ENCODE assay signal across 14 cellular contexts in the genomic region with DNA sequence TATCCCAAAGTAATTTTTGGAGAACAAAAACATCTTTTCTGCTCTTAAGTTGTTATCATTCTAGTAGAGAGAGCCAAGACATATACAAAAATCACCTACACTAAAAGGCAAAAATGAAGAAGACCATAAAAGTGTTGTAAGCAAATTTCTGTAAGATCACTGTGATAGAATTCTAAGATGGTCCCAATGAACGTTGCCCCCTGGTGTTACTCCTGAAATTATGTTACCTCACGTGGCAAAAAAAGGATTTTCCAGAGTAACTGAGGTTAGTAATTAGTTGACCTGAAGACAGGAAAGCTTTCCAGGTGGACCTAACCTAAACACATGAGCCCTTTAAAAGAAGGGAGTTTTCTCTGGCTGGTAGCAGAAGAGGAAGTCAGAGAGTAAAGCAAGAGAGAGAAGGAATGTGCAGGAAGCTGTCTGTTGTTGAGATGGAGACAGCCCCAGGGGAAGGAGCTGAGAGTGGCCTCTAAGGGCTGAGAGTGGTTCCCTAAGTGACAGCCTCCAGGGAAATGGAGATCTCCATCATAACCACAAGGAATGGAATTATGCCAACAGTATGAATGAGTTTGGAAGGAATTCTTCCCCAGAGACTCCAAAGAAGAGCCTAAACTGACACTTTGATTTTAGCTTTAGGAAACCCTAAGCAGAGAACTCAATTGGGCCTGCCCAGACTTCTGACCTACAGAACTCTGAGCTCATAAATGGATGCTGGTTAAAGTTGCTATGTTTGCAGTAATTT.
DNase-seq lines count a peak whose midpoint lies in the region; ATAC-seq and TF ChIP-seq lines count a peak whose summit lies in the region.
"Had no signal": no experiment of that assay in that cellular context is flagged by ENCODE, and none has a peak within 500 bp of the region (broad histone marks: within the 10 kb centered on the region; RNA-seq: fewer than 3 reads in every experiment).

No MANE protein-coding gene starts in this region.

- H3K9me3 Mint-ChIP-seq in WTC11, result peaks cover 13% of the 10 kb centered on the region

- no peaks in the 10 kb centered on the region for H3K36me3 ChIP-seq in H7 (replicated peaks; ENCODE audit: control insufficient read depth, insufficient read depth, low read length)

- no peaks in the 10 kb centered on the region for H3K27me3 ChIP-seq in H7 (ENCODE audit: control insufficient read depth, insufficient read depth, low read length)
- H3K27me3 ChIP-seq: testis had no signal

- H3K4me3 ChIP-seq in AG09309 (ENCODE audit: control insufficient read depth, low read depth, low read length), result no peak overlapping the region
- no peak overlapping the region for H3K4me3 ChIP-seq in H7 (ENCODE audit: insufficient read depth, low read depth, low read length)
- H3K4me3 ChIP-seq: testis had no signal

- no peak overlapping the region for H3K27ac Mint-ChIP-seq in WTC11
- H3K27ac Mint-ChIP-seq: activated T-cell treated with anti-CD3 and anti-CD28 coated beads, Interleukin-2, amount 50 U/mL, for 72 hours; T-cell had no signal

- no peak for TF ChIP-seq CTCF in AG09309 (IDR thresholded peaks at IDR 0.05; ENCODE audit: control insufficient read depth, insufficient read depth, low read depth, low read length, missing control alignments)
- TF ChIP-seq CTCF in WTC11 (IDR thresholded peaks at IDR 0.05), result 0 out of 2 replicates have a peak, but pooled peaks have one; percentile 15

- POLR2A ChIA-PET in WTC11 (lab: Charles Lee), result interaction anchor here (0.7 kb wide), 1 partner anchor 18 kb away, joined by 3 read pairs; no protein-coding TSS in a partner anchor

- H3K36me3 Mint-ChIP-seq in WTC11, result peaks cover 11% of the 10 kb centered on the region
- H3K36me3 Mint-ChIP-seq: T-cell had no signal

- DNase-seq in AG09309 (ENCODE audit: low read depth) (peak; percentile 76), HCEC 1CT (peak; percentile 60), WTC11 (ENCODE audit: low spot score) (no peak), islet precursor cell (peak; percentile 89), H7 (no peak)
- DNase-seq in stimulated activated CD8-positive, alpha-beta memory T cell treated with anti-CD3 and anti-CD28 coated beads, Interleukin-4, amount 100 ng/mL, for 48 hours, result no peak
- DNase-seq: activated T-cell treated with anti-CD3 and anti-CD28 coated beads, Interleukin-2, amount 50 U/mL, for 72 hours; DMS53; erythroblast; NCI-H1105 treated with DMSO at 0.1 percent for 48 hours; T-cell; testis had no signal

- no peak overlapping the region for H3K4me3 Mint-ChIP-seq in WTC11
- H3K4me3 Mint-ChIP-seq: activated T-cell treated with anti-CD3 and anti-CD28 coated beads, Interleukin-2, amount 50 U/mL, for 72 hours; T-cell had no signal

- peaks cover 16% of the 10 kb centered on the region for H3K4me1 Mint-ChIP-seq in WTC11
- H3K4me1 Mint-ChIP-seq: T-cell had no signal

- CTCF ChIA-PET in WTC11 (lab: Charles Lee), result interaction anchor here (0.7 to 1.5 kb wide), 16 partner anchors 10 to 649 kb away, joined by 3 to 7 read pairs (median 4); no protein-coding TSS in a partner anchor

- H3K27me3 Mint-ChIP-seq in WTC11 (ENCODE audit: low read depth), result no peaks in the 10 kb centered on the region
- H3K27me3 Mint-ChIP-seq: T-cell had no signal

- peak; percentile 36; the same call in 1 of the 2 replicates for ATAC-seq in WTC11
- no peak for ATAC-seq in HG03139 (IDR thresholded peaks at IDR 0.05; ENCODE audit: unreplicated experiment)
- ATAC-seq in GM21367 (IDR thresholded peaks at IDR 0.05; ENCODE audit: unreplicated experiment), result no peak
- ATAC-seq: activated T-cell treated with anti-CD3 and anti-CD28 coated beads, Interleukin-2, amount 50 U/mL, for 72 hours; T-cell had no signal

TF ChIP-seq in WTC11, 78 proteins besides CTCF, POLR2A, EP300 and RAD21:
- TF ChIP-seq HMGA2 (CRISPR knock-in tag; IDR thresholded peaks at IDR 0.05), result no peak
- TF ChIP-seq, protein P1, sequence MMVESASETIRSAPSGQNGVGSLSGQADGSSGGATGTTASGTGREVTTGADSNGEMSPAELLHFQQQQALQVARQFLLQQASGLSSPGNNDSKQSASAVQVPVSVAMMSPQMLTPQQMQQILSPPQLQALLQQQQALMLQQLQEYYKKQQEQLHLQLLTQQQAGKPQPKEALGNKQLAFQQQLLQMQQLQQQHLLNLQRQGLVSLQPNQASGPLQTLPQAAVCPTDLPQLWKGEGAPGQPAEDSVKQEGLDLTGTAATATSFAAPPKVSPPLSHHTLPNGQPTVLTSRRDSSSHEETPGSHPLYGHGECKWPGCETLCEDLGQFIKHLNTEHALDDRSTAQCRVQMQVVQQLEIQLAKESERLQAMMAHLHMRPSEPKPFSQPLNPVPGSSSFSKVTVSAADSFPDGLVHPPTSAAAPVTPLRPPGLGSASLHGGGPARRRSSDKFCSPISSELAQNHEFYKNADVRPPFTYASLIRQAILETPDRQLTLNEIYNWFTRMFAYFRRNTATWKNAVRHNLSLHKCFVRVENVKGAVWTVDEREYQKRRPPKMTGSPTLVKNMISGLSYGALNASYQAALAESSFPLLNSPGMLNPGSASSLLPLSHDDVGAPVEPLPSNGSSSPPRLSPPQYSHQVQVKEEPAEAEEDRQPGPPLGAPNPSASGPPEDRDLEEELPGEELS (CRISPR knock-in tag; IDR thresholded peaks at IDR 0.05), result no peak
- TF ChIP-seq, protein P2, sequence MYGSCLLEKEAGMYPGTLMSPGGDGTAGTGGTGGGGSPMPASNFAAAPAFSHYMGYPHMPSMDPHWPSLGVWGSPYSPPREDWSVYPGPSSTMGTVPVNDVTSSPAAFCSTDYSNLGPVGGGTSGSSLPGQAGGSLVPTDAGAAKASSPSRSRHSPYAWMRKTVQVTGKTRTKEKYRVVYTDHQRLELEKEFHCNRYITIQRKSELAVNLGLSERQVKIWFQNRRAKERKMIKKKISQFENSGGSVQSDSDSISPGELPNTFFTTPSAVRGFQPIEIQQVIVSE (CRISPR knock-in tag; IDR thresholded peaks at IDR 0.05; ENCODE audit: borderline replicate concordance), result no peak
- no peak for TF ChIP-seq TCF7 (CRISPR knock-in tag; IDR thresholded peaks at IDR 0.05; ENCODE audit: low read depth)
- no peak for TF ChIP-seq RELA (CRISPR knock-in tag; IDR thresholded peaks at IDR 0.05; ENCODE audit: borderline replicate concordance)
- TF ChIP-seq CREM (CRISPR knock-in tag; IDR thresholded peaks at IDR 0.05), result no peak
- no peak for TF ChIP-seq ZNF317 (CRISPR knock-in tag; IDR thresholded peaks at IDR 0.05; ENCODE audit: borderline replicate concordance, low read depth)
- no peak for TF ChIP-seq GTF2I (CRISPR knock-in tag; conservative IDR thresholded peaks at IDR 0.05)
- no peak for TF ChIP-seq MYBL2 (CRISPR knock-in tag; IDR thresholded peaks at IDR 0.05)
- TF ChIP-seq ZNF671 (CRISPR knock-in tag; IDR thresholded peaks at IDR 0.05), result no peak
- no peak for TF ChIP-seq ETV6 (CRISPR knock-in tag; IDR thresholded peaks at IDR 0.05)
- TF ChIP-seq, protein P3, sequence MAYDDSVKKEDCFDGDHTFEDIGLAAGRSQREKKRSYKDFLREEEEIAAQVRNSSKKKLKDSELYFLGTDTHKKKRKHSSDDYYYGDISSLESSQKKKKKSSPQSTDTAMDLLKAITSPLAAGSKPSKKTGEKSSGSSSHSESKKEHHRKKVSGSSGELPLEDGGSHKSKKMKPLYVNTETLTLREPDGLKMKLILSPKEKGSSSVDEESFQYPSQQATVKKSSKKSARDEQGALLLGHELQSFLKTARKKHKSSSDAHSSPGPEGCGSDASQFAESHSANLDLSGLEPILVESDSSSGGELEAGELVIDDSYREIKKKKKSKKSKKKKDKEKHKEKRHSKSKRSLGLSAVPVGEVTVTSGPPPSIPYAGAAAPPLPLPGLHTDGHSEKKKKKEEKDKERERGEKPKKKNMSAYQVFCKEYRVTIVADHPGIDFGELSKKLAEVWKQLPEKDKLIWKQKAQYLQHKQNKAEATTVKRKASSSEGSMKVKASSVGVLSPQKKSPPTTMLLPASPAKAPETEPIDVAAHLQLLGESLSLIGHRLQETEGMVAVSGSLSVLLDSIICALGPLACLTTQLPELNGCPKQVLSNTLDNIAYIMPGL (CRISPR knock-in tag; IDR thresholded peaks at IDR 0.05), result no peak
- TF ChIP-seq, protein P4, sequence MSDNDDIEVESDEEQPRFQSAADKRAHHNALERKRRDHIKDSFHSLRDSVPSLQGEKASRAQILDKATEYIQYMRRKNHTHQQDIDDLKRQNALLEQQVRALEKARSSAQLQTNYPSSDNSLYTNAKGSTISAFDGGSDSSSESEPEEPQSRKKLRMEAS (CRISPR knock-in tag; IDR thresholded peaks at IDR 0.05), result no peak
- TF ChIP-seq GRHL2 (CRISPR knock-in tag; IDR thresholded peaks at IDR 0.05; ENCODE audit: insufficient replicate concordance, severe bottlenecking), result no peak

Comparison
In these comparisons a context has a peak if more than half of its experiments do, and no peak if none do; other contexts are left out.
1. DNase-seq: peak in AG09309 (single experiment), HCEC 1CT (single experiment) and islet precursor cell (single experiment); none in WTC11 (single experiment), stimulated activated CD8-positive, alpha-beta memory T cell treated with anti-CD3 and anti-CD28 coated beads, Interleukin-4, amount 100 ng/mL, for 48 hours (single experiment) and H7 (single experiment).